ENCODE assay signal across 30 cellular contexts in the genomic region with DNA sequence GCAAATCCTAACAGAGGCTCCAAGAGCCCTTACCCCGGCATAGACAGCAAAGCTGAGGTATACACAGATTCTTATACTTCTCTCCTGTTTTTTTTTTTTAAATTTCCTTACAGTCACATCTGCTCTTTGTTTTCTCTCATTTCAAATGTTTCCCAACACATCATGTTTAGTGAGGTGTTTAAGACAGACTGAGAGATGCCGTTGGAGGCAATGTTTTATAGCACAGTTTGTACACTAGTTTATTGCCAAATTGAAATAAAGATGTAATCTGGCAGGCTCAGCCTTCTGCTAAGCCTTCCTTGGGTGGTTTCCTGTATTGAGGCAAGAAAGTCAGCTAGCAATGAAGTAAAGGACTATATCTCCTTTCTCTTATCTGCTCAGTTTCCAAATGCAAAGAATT.
"Had no signal": no experiment of that assay in that cellular context is flagged by ENCODE, and none has a peak within 500 bp of the region (broad histone marks: within the 10 kb centered on the region; RNA-seq: fewer than 3 reads in every experiment).

No MANE protein-coding gene starts in this region.

- H3K36me3 ChIP-seq: esophagus squamous epithelium, WERI-Rb-1 had no signal

- H3K27ac ChIP-seq: body of pancreas, epithelial cell of prostate, esophagus squamous epithelium, WERI-Rb-1 had no signal

- ATAC-seq: activated CD4-positive, CD25-positive, alpha-beta regulatory T cell treated with anti-CD3 and anti-CD28 coated beads, Interleukin-2, amount 50 U/mL, for 24 hours; activated CD8-positive, alpha-beta T cell treated with anti-CD3 and anti-CD28 coated beads for 36 hours; activated T-cell treated with anti-CD3 and anti-CD28 coated beads, Interleukin-2, amount 50 U/mL, for 4 hours; activated T-helper 17 cell treated with anti-CD3 and anti-CD28 coated beads, Interleukin-2, amount 50 U/mL, for 72 hours; body of pancreas; effector memory CD8-positive, alpha-beta T cell; T-helper 17 cell had no signal

- DNase-seq: activated B cell treated with CpG ODN at 0.5 μM for 24 hours; activated CD4-positive, alpha-beta T cell treated with anti-CD3 and anti-CD28 coated beads for 48 hours; activated CD4-positive, alpha-beta T cell treated with anti-CD3 and anti-CD28 coated beads, Interleukin-2, amount 50 U/mL, for 1 hour; activated CD4-positive, alpha-beta T cell treated with anti-CD3 and anti-CD28 coated beads, Interleukin-2, amount 50 U/mL, for 48 hours; activated CD8-positive, alpha-beta memory T cell treated with anti-CD3 and anti-CD28 coated beads for 24 hours; activated CD8-positive, alpha-beta T cell treated with anti-CD3 and anti-CD28 coated beads for 36 hours; activated effector memory CD4-positive, alpha-beta T cell treated with Interleukin-2 at 50 U/mL for 16 hours; activated gamma-delta T cell treated with Interleukin-2 at 50 U/mL for 16 hours; activated naive CD4-positive, alpha-beta T cell treated with anti-CD3 and anti-CD28 coated beads, Interleukin-2, amount 50 U/mL, for 16 hours; activated naive CD4-positive, alpha-beta T cell treated with Interleukin-2 at 50 U/mL for 16 hours; activated T-cell treated with anti-CD3 and anti-CD28 coated beads, Interleukin-2, amount 50 U/mL, for 4 hours; amygdala; aorta; body of pancreas; caudate nucleus; cortex of kidney; dermis blood vessel endothelial cell; effector CD4-positive, alpha-beta T cell; effector memory CD8-positive, alpha-beta T cell; esophagus squamous epithelium; foreskin melanocyte; head of caudate nucleus; T-helper 17 cell; T1000; WERI-Rb-1 had no signal

- H3K27me3 ChIP-seq: body of pancreas, esophagus squamous epithelium had no signal

- H3K9me3 Mint-ChIP-seq: activated B cell treated with CpG ODN at 0.5 μM for 24 hours; activated CD8-positive, alpha-beta T cell treated with anti-CD3 and anti-CD28 coated beads for 36 hours had no signal

- H3K27me3 Mint-ChIP-seq: activated B cell treated with CpG ODN at 0.5 μM for 24 hours; activated CD8-positive, alpha-beta T cell treated with anti-CD3 and anti-CD28 coated beads for 36 hours; activated naive CD8-positive, alpha-beta T cell; activated T-helper 17 cell treated with anti-CD3 and anti-CD28 coated beads, Interleukin-2, amount 50 U/mL, for 72 hours; effector memory CD8-positive, alpha-beta T cell; T-helper 17 cell had no signal

- H3K36me3 Mint-ChIP-seq: activated naive CD8-positive, alpha-beta T cell had no signal

- H3K4me3 Mint-ChIP-seq: activated B cell treated with CpG ODN at 0.5 μM for 24 hours; activated CD8-positive, alpha-beta T cell treated with anti-CD3 and anti-CD28 coated beads for 36 hours; activated naive CD8-positive, alpha-beta T cell; activated T-cell treated with anti-CD3 and anti-CD28 coated beads, Interleukin-2, amount 50 U/mL, for 4 hours; activated T-helper 17 cell treated with anti-CD3 and anti-CD28 coated beads, Interleukin-2, amount 50 U/mL, for 72 hours; effector memory CD8-positive, alpha-beta T cell; T-helper 17 cell; T-helper 2 cell treated with Interferon-gamma antibody and Interleukin-4, amounts not matched to agents 5 μg/mL and 100 μg/mL, for 36 hours had no signal

- H3K4me1 Mint-ChIP-seq: activated B cell treated with CpG ODN at 0.5 μM for 24 hours; activated T-helper 17 cell treated with anti-CD3 and anti-CD28 coated beads, Interleukin-2, amount 50 U/mL, for 72 hours; T-helper 17 cell had no signal

- H3K4me1 ChIP-seq: body of pancreas, esophagus squamous epithelium had no signal

- H3K4me3 ChIP-seq: body of pancreas, esophagus squamous epithelium had no signal

- H3K27ac Mint-ChIP-seq: activated B cell treated with CpG ODN at 0.5 μM for 24 hours; activated CD8-positive, alpha-beta T cell treated with anti-CD3 and anti-CD28 coated beads for 36 hours; activated naive CD8-positive, alpha-beta T cell; activated T-helper 17 cell treated with anti-CD3 and anti-CD28 coated beads, Interleukin-2, amount 50 U/mL, for 72 hours; effector memory CD8-positive, alpha-beta T cell; T-helper 17 cell; T-helper 2 cell treated with Interferon-gamma antibody and Interleukin-4, amounts not matched to agents 5 μg/mL and 100 μg/mL, for 36 hours had no signal

- H3K9me3 ChIP-seq: body of pancreas, esophagus squamous epithelium had no signal
